Comparison of ENCODE assay signal across 27 cellular contexts in the genomic region with DNA sequence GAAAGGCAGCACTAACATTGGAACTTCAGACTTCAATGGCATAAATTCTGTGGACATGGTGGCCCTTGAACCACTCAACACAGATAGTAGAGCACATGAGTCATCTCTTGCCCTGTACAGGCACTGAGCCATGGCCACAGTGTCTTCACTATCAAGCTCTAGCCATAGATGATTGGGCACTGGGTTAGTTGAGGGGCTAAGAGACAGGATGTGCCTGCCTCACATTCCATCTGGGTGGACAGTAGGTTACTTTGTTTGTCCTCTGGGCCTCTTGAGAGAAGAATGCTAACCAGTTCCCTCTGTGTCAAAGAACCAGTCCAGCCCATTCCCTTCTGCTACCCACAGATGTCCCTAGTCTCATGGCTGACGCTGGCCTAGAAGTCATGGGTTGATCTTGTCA. TPM values are rescaled to one million over a fixed set of nuclear protein-coding genes. Genes with fewer than 3 reads are reported as not detected.
DNase-seq lines count a peak whose midpoint lies in the region; ATAC-seq, FAIRE-seq and TF ChIP-seq lines count a peak whose summit lies in the region.
"Had no signal": no experiment of that assay in that cellular context is flagged by ENCODE, and none has a peak within 500 bp of the region (broad histone marks: within the 10 kb centered on the region; RNA-seq: fewer than 3 reads in every experiment).

No MANE protein-coding gene starts in this region.

- no peak for DNase-seq in IMR-90
- DNase-seq in esophagus muscularis mucosa (ENCODE audit: extremely low spot score), result peak; percentile 88
- DNase-seq in progenitor cell of endocrine pancreas (ENCODE audit: low spot score, unreplicated experiment), result no peak
- no peak for DNase-seq in GM13976 (ENCODE audit: low spot score)
- DNase-seq in CD8-positive, alpha-beta memory T cell, result no peak
- no peak for DNase-seq in kidney
- DNase-seq: C1 segment of cervical spinal cord; Caco-2; CD4-positive, alpha-beta memory T cell; DMS 273 treated with DMSO at 0.1 percent for 48 hours; DND-41; GOT3; HCEC 1CT; NCI-H1048; NCI-H1417; NCI-H1694; NCI-H2029 treated with DMSO at 0.1 percent for 48 hours; NCI-H446 treated with DMSO at 0.1 percent for 48 hours; NCI-H526; NCI-H82; NK-92 treated with Interleukin-12 subunit alpha and Interleukin-12 subunit beta, amount 100 ng/mL, for 24 hours; PC-3; SJCRH30 had no signal

- no peak overlapping the region; the same call in 1 of the 2 replicates for H2BK20ac ChIP-seq in IMR-90 (ENCODE audit: low read depth, low read length)

- no peak for TF ChIP-seq RAD21 in IMR-90 (IDR thresholded peaks at IDR 0.05; ENCODE audit: low read length)

- no peak; the same call in 1 of the 2 replicates for ATAC-seq in IMR-90 (ENCODE audit: low read depth)
- no peak for ATAC-seq in GM18870 (IDR thresholded peaks at IDR 0.05; ENCODE audit: unreplicated experiment)
- ATAC-seq: PC-3, Right ventricle myocardium inferior had no signal

- 0 out of 3 replicates have a peak overlapping the region, but pooled peaks have one; percentile 38 for H2BK15ac ChIP-seq in IMR-90 (ENCODE audit: low read depth, low read length)

- no peaks in the 10 kb centered on the region for H3K36me3 ChIP-seq in IMR-90 (ENCODE audit: control insufficient read depth, insufficient read depth, low read length)
- H3K36me3 ChIP-seq in esophagus muscularis mucosa, result no peaks in the 10 kb centered on the region
- no peaks in the 10 kb centered on the region for H3K36me3 ChIP-seq in CD8-positive, alpha-beta memory T cell (ENCODE audit: insufficient read depth, low read length)
- no peaks in the 10 kb centered on the region for H3K36me3 ChIP-seq in kidney (ENCODE audit: control insufficient read depth in 1 of 2, insufficient read depth in 2 of 2, low read length in 2 of 2)
- H3K36me3 ChIP-seq: SJCRH30 had no signal

- CTCF ChIA-PET in IMR-90 (lab: Yijun Ruan, JAX), result no interaction called here
- CTCF ChIA-PET in CD8-positive, alpha-beta memory T cell (lab: Charles Lee), result no interaction called here

- dilution Hi-C loops in IMR-90 (cut with HindIII; ENCODE audit: low sequenced_read_pairs, unreplicated experiment), result no loop called here

- no peak for TF ChIP-seq EP300 in esophagus muscularis mucosa (IDR thresholded peaks at IDR 0.05)

- intact Hi-C loops in IMR-90 (cut with micrococcal nuclease), result no loop called here
- intact Hi-C loops in esophagus muscularis mucosa (cut with DNase I), result no loop called here
- intact Hi-C loops in kidney (cut with DNase I), result no loop called here

- WGBS in IMR-90 (ENCODE audit: extremely low coverage in 2 of 2, insufficient read length in 1 of 2), 2 experiments, result 100% methylated on average over 1 of the region's 1 CpG; no CpG with 5 or more reads in 1 of the 2 experiments
- 89% methylated on average over 1 of the region's 1 CpG for WGBS in esophagus muscularis mucosa

- H3K36me3 Mint-ChIP-seq in progenitor cell of endocrine pancreas (ENCODE audit: insufficient read depth), result peaks cover 1% of the 10 kb centered on the region
- H3K36me3 Mint-ChIP-seq in CD8-positive, alpha-beta memory T cell, result no peaks in the 10 kb centered on the region
- H3K36me3 Mint-ChIP-seq: CD4-positive, alpha-beta memory T cell had no signal

- H3K4me3 ChIP-seq in IMR-90 (ENCODE audit: insufficient read depth, low read depth, low read length), result no peak overlapping the region
- H3K4me3 ChIP-seq in esophagus muscularis mucosa, result no peak overlapping the region
- H3K4me3 ChIP-seq in CD8-positive, alpha-beta memory T cell (ENCODE audit: low read length), result no peak overlapping the region
- no peak overlapping the region for H3K4me3 ChIP-seq in kidney (ENCODE audit: low read length in 2 of 2)
- H3K4me3 ChIP-seq: SJCRH30 had no signal

- no peak overlapping the region; the same call in 1 of the 2 replicates for H4K5ac ChIP-seq in IMR-90 (ENCODE audit: low read depth, low read length)

- H4K91ac ChIP-seq in IMR-90 (ENCODE audit: insufficient read depth, low read depth, low read length), result peak overlapping the region; percentile 2; the same call in 1 of the 2 replicates

- H2BK120ac ChIP-seq in IMR-90 (ENCODE audit: low read depth, low read length), result no peak overlapping the region

- H3K27me3 ChIP-seq in IMR-90 (ENCODE audit: control insufficient read depth, insufficient read depth, low read length) (no peaks in the 10 kb centered on the region), esophagus muscularis mucosa (no peaks in the 10 kb centered on the region)
- no peaks in the 10 kb centered on the region for H3K27me3 ChIP-seq in CD8-positive, alpha-beta memory T cell (ENCODE audit: insufficient read depth, low read length, poor library complexity, severe bottlenecking)
- H3K27me3 ChIP-seq: SJCRH30 had no signal

- H3K79me1 ChIP-seq in IMR-90 (ENCODE audit: low read depth in 1 of 2, low read length in 2 of 2), result no peaks in the 10 kb centered on the region

- H3K27me3 Mint-ChIP-seq in progenitor cell of endocrine pancreas, result no peaks in the 10 kb centered on the region
- H3K27me3 Mint-ChIP-seq in CD8-positive, alpha-beta memory T cell, result peaks cover 2 to 5% of the 10 kb centered on the region in 2 donors
- H3K27me3 Mint-ChIP-seq: CD4-positive, alpha-beta memory T cell had no signal

- H3K9me1 ChIP-seq in IMR-90 (ENCODE audit: insufficient read depth, low read length), result no peaks in the 10 kb centered on the region; the same call in 1 of the 2 replicates

- H3K9ac ChIP-seq in IMR-90 (ENCODE audit: low read depth, low read length) (no peak overlapping the region), kidney (ENCODE audit: low read length in 2 of 2) (no peak overlapping the region)

- no TSS peak for BruUV-seq in IMR-90 (replicated peaks; lab: Mats Ljungman, UMichigan)

- H2AK9ac ChIP-seq in IMR-90 (replicated peaks; ENCODE audit: low read depth, low read length, poor library complexity), result no peak overlapping the region

- no peak overlapping the region for H2BK5ac ChIP-seq in IMR-90 (ENCODE audit: low read depth, low read length, poor library complexity, severe bottlenecking)

- H3K18ac ChIP-seq in IMR-90 (ENCODE audit: low read depth, low read length), result peak overlapping the region; percentile 22; the same call in 1 of the 2 replicates

- FAIRE-seq in kidney (lab: Jason Lieb, UNC), result no peak

- H3K27ac Mint-ChIP-seq in progenitor cell of endocrine pancreas, result peak overlapping the region; percentile 64
- no peak overlapping the region for H3K27ac Mint-ChIP-seq in CD8-positive, alpha-beta memory T cell
- H3K27ac Mint-ChIP-seq: CD4-positive, alpha-beta memory T cell had no signal

- H3K4me3 Mint-ChIP-seq in progenitor cell of endocrine pancreas (ENCODE audit: low read depth), result no peak overlapping the region
- H3K4me3 Mint-ChIP-seq in CD8-positive, alpha-beta memory T cell, result no peak overlapping the region
- H3K4me3 Mint-ChIP-seq: CD4-positive, alpha-beta memory T cell had no signal

- peaks cover 15% of the 10 kb centered on the region for H3K9me3 Mint-ChIP-seq in progenitor cell of endocrine pancreas (ENCODE audit: low read depth)
- H3K9me3 Mint-ChIP-seq in CD8-positive, alpha-beta memory T cell, result peaks cover 0 to 4% (median 0%) of the 10 kb centered on the region in 5 donors

- no peak overlapping the region; the same call in 1 of the 2 replicates for H3K23ac ChIP-seq in IMR-90 (ENCODE audit: low read depth, low read length)

- peak overlapping the region; percentile 22 for H3K4ac ChIP-seq in IMR-90 (ENCODE audit: low read depth, low read length)

- H3K56ac ChIP-seq in IMR-90 (ENCODE audit: extremely low read depth, insufficient read depth, low read length), result no peak overlapping the region

- no peaks in the 10 kb centered on the region for H3K9me3 ChIP-seq in IMR-90 (ENCODE audit: control insufficient read depth, insufficient read depth, low read length)
- H3K9me3 ChIP-seq in esophagus muscularis mucosa, result no peaks in the 10 kb centered on the region
- H3K9me3 ChIP-seq in CD8-positive, alpha-beta memory T cell (ENCODE audit: low read length), result no peaks in the 10 kb centered on the region
- peaks cover 0 to 3% of the 10 kb centered on the region in 2 donors for H3K9me3 ChIP-seq in kidney (ENCODE audit: control insufficient read depth in 1 of 2, low read length in 2 of 2)
- H3K9me3 ChIP-seq: Caco-2, SJCRH30 had no signal

- in situ Hi-C loops in IMR-90 (cut with MboI; ENCODE audit: low sequenced_read_pairs) (no loop called here), GM13976 (cut with MboI; ENCODE audit: low sequenced_read_pairs, unreplicated experiment) (no loop called here)

- H3K4me1 ChIP-seq in IMR-90 (ENCODE audit: control insufficient read depth, insufficient read depth, low read length) (peaks cover 2% of the 10 kb centered on the region; the same call in 1 of the 2 replicates), esophagus muscularis mucosa (no peaks in the 10 kb centered on the region), kidney (ENCODE audit: control insufficient read depth in 1 of 2, insufficient read depth in 1 of 2, low read depth in 1 of 2, low read length in 2 of 2) (no peaks in the 10 kb centered on the region)
- H3K4me1 ChIP-seq in CD8-positive, alpha-beta memory T cell (ENCODE audit: insufficient read depth, low read length), result no peaks in the 10 kb centered on the region
- H3K4me1 ChIP-seq: Caco-2, SJCRH30 had no signal

- H4K8ac ChIP-seq in IMR-90 (ENCODE audit: low read depth in 2 of 2, low read length in 2 of 2), result peak overlapping the region in 1 of 2 experiments; percentile 45; a peak in 2 of 4 replicates

- no peak overlapping the region for H3K4me2 ChIP-seq in IMR-90 (ENCODE audit: low read depth, low read length)

- peak overlapping the region; percentile 6 for H2AFZ ChIP-seq in IMR-90 (replicated peaks; ENCODE audit: low read length, poor library complexity)

- no peak overlapping the region; the same call in 1 of the 2 replicates for H3K14ac ChIP-seq in IMR-90 (replicated peaks; ENCODE audit: low read depth, low read length)

- POLR2A ChIA-PET in IMR-90 (lab: Charles Lee; ENCODE audit: unreplicated experiment), result no interaction called here
- POLR2A ChIA-PET in CD8-positive, alpha-beta memory T cell (lab: Charles Lee), result no interaction called here

- H4K20me1 ChIP-seq in IMR-90 (ENCODE audit: insufficient read depth, low read length), result no peaks in the 10 kb centered on the region

- TF ChIP-seq CTCF in IMR-90 (conservative IDR thresholded peaks at IDR 0.05; ENCODE audit: low read depth, low read length), result no peak
- TF ChIP-seq CTCF in esophagus muscularis mucosa (IDR thresholded peaks at IDR 0.05), result no peak
- TF ChIP-seq CTCF in progenitor cell of endocrine pancreas (IDR thresholded peaks at IDR 0.05; ENCODE audit: unreplicated experiment), result no peak
- TF ChIP-seq CTCF in GM13976 (IDR thresholded peaks at IDR 0.05; ENCODE audit: borderline replicate concordance, control extremely low read depth, extremely low read depth, insufficient read depth, missing control alignments), result no peak
- TF ChIP-seq CTCF in kidney (IDR thresholded peaks at IDR 0.05; ENCODE audit: borderline replicate concordance, extremely low read depth, insufficient read depth), result no peak

- H3K4me1 Mint-ChIP-seq in progenitor cell of endocrine pancreas (ENCODE audit: low read depth), result no peaks in the 10 kb centered on the region
- no peaks in the 10 kb centered on the region for H3K4me1 Mint-ChIP-seq in CD8-positive, alpha-beta memory T cell
- H3K4me1 Mint-ChIP-seq: CD4-positive, alpha-beta memory T cell had no signal

- no peak overlapping the region for H3K27ac ChIP-seq in IMR-90 (ENCODE audit: insufficient read depth, low read length)
- H3K27ac ChIP-seq in esophagus muscularis mucosa (replicated peaks in 1 of 4), result no peak overlapping the region
- H3K27ac ChIP-seq in CD8-positive, alpha-beta memory T cell (ENCODE audit: low read depth, low read length), result no peak overlapping the region
- H3K27ac ChIP-seq in kidney (ENCODE audit: low read depth in 2 of 2, low read length in 2 of 2), result no peak overlapping the region
- H3K27ac ChIP-seq: SJCRH30 had no signal

- TF ChIP-seq POLR2A in IMR-90 (IDR thresholded peaks at IDR 0.05; ENCODE audit: low read depth, low read length) (no peak), esophagus muscularis mucosa (IDR thresholded peaks at IDR 0.05; ENCODE audit: low read depth) (no peak)

- peak overlapping the region; percentile 57 for H2AK5ac ChIP-seq in IMR-90 (ENCODE audit: low read depth, low read length)

RNA-seq across cellular contexts. Expression of gene OR6Q1, which starts 39.8 kb away (rescaled TPM):
- total RNA-seq in IMR-90 (2012; rRNA removed) (not detected in 2 replicates), esophagus muscularis mucosa (not detected), progenitor cell of endocrine pancreas (not detected in 2 replicates), kidney (not detected)
- polyA plus RNA-seq in IMR-90 (2012; rRNA removed) (not detected in 2 replicates), kidney (ENCODE audit: insufficient read depth, low read depth, low replicate concordance) (not detected)
- polyA plus RNA-seq in IMR-90 (2012; cell fraction: cytosol; rRNA removed), result not detected in 2 replicates
- polyA plus RNA-seq in IMR-90 (2012; cell fraction: nucleus; rRNA removed; ENCODE audit: low replicate concordance), result not detected in 2 replicates
- not detected for total RNA-seq in CD8-positive, alpha-beta memory T cell
- polyA plus RNA-seq in CD8-positive, alpha-beta memory T cell, result not detected
- total RNA-seq: A673; Caco-2; CD4-positive, alpha-beta memory T cell; PC-3; Right ventricle myocardium inferior; RPMI7951; SJCRH30 had no signal
- polyA plus RNA-seq: CD4-positive, alpha-beta memory T cell had no signal

RNA-seq across cellular contexts. Expression of gene OR9Q1, which starts 46.9 kb away (rescaled TPM):
- total RNA-seq in IMR-90 (2012; rRNA removed) (not detected in 2 replicates), esophagus muscularis mucosa (not detected), progenitor cell of endocrine pancreas (not detected in 2 replicates), kidney (not detected)
- polyA plus RNA-seq in IMR-90 (2012; rRNA removed) (not detected in 2 replicates), kidney (ENCODE audit: insufficient read depth, low read depth, low replicate concordance) (not detected)
- not detected in 2 replicates for polyA plus RNA-seq in IMR-90 (2012; cell fraction: cytosol; rRNA removed)
- not detected in 2 replicates for polyA plus RNA-seq in IMR-90 (2012; cell fraction: nucleus; rRNA removed; ENCODE audit: low replicate concordance)
- not detected for total RNA-seq in CD8-positive, alpha-beta memory T cell
- not detected for polyA plus RNA-seq in CD8-positive, alpha-beta memory T cell
- total RNA-seq: A673; Caco-2; CD4-positive, alpha-beta memory T cell; PC-3; Right ventricle myocardium inferior; RPMI7951; SJCRH30 had no signal
- polyA plus RNA-seq: CD4-positive, alpha-beta memory T cell had no signal

RNA-seq across cellular contexts. Expression of gene OR9I1, which starts 54.7 kb away (rescaled TPM):
- total RNA-seq in IMR-90 (2012; rRNA removed), result not detected in 2 replicates
- not detected in 2 replicates for polyA plus RNA-seq in IMR-90 (2012; rRNA removed)
- not detected in 2 replicates for polyA plus RNA-seq in IMR-90 (2012; cell fraction: cytosol; rRNA removed)
- not detected in 2 replicates for polyA plus RNA-seq in IMR-90 (2012; cell fraction: nucleus; rRNA removed; ENCODE audit: low replicate concordance)
- total RNA-seq in esophagus muscularis mucosa, result not detected
- total RNA-seq in progenitor cell of endocrine pancreas, result not detected in 2 replicates
- total RNA-seq in CD8-positive, alpha-beta memory T cell, result not detected
- polyA plus RNA-seq in CD8-positive, alpha-beta memory T cell, result not detected
- not detected for total RNA-seq in kidney
- not detected for polyA plus RNA-seq in kidney (ENCODE audit: insufficient read depth, low read depth, low replicate concordance)
- total RNA-seq: A673; Caco-2; CD4-positive, alpha-beta memory T cell; PC-3; Right ventricle myocardium inferior; RPMI7951; SJCRH30 had no signal
- polyA plus RNA-seq: CD4-positive, alpha-beta memory T cell had no signal
